ENCODE assay signal across 1 cellular context in the genomic region with DNA sequence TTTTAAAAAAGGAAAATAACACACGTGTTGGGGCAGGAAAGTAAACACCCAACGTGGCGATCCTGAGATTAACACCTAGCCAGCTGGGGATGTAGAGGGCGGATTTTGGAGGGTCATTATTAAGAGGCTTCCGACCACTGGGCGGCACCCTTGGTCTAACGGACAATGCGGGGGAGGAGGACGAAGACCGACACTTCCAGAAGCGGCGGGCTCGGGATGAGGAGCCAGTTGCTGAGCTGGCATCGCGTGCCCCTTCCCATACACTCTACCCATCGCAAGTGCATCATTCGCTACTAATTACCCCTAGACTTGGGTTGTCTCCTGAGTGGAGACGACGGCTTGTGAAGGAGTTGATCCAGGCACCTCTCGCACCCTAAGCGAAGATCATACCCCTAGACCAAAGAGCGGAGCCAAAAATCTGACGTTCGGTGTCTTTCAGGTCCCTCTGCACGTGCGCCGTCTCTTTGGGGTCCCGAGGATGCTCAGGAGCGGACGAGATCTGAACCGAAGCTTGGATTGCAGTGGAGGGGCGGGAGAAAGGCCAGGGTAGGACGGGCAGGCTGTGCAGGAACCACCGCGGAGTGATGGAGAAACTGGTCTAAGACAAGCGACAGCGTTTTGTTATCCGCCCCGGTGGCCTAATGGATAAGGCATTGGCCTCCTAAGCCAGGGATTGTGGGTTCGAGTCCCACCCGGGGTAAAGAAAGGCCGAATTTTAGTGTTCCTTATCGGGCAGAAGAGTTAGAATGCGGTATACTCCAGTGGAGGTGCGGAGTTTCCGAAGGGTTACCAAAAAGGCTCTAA.
A peak's percentile ranks its signal among the peaks of the same experiment; 100 is the strongest.
TF ChIP-seq lines count a peak whose summit lies in the region.

No MANE protein-coding gene starts in this region.

TF ChIP-seq in HepG2, 621 proteins besides CTCF, POLR2A, EP300 and RAD21 (continued from another document and continues in another):
- TF ChIP-seq, protein P1, sequence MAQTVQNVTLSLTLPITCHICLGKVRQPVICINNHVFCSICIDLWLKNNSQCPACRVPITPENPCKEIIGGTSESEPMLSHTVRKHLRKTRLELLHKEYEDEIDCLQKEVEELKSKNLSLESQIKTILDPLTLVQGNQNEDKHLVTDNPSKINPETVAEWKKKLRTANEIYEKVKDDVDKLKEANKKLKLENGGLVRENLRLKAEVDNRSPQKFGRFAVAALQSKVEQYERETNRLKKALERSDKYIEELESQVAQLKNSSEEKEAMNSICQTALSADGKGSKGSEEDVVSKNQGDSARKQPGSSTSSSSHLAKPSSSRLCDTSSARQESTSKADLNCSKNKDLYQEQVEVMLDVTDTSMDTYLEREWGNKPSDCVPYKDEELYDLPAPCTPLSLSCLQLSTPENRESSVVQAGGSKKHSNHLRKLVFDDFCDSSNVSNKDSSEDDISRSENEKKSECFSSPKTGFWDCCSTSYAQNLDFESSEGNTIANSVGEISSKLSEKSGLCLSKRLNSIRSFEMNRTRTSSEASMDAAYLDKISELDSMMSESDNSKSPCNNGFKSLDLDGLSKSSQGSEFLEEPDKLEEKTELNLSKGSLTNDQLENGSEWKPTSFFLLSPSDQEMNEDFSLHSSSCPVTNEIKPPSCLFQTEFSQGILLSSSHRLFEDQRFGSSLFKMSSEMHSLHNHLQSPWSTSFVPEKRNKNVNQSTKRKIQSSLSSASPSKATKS (CRISPR knock-in tag; IDR thresholded peaks at IDR 0.05) = no peak
- TF ChIP-seq, protein P2, sequence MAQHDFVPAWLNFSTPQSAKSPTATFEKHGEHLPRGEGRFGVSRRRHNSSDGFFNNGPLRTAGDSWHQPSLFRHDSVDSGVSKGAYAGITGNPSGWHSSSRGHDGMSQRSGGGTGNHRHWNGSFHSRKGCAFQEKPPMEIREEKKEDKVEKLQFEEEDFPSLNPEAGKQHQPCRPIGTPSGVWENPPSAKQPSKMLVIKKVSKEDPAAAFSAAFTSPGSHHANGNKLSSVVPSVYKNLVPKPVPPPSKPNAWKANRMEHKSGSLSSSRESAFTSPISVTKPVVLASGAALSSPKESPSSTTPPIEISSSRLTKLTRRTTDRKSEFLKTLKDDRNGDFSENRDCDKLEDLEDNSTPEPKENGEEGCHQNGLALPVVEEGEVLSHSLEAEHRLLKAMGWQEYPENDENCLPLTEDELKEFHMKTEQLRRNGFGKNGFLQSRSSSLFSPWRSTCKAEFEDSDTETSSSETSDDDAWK (CRISPR knock-in tag; IDR thresholded peaks at IDR 0.05) = no peak
- TF ChIP-seq SKI (IDR thresholded peaks at IDR 0.05; ENCODE audit: partially characterized antibody) (no peak), ZNF235 (CRISPR knock-in tag; IDR thresholded peaks at IDR 0.05; ENCODE audit: borderline replicate concordance) (no peak), NR3C1 (CRISPR knock-in tag; IDR thresholded peaks at IDR 0.05) (no peak), SMARCE1 (IDR thresholded peaks at IDR 0.05; ENCODE audit: borderline replicate concordance) (no peak), RFX3 (CRISPR knock-in tag; IDR thresholded peaks at IDR 0.05) (peak; percentile 33; the same call in 1 of the 2 replicates), ZNF264 (CRISPR knock-in tag; IDR thresholded peaks at IDR 0.05) (0 out of 2 replicates have a peak, but pooled peaks have one; percentile 47), CCAR2 (optimal IDR thresholded peaks at IDR 0.05; ENCODE audit: low read depth, low read length) (no peak), FIP1L1 (IDR thresholded peaks at IDR 0.05; ENCODE audit: borderline replicate concordance, insufficient read depth, low read depth, low read length) (no peak), ZNF776 (CRISPR knock-in tag; IDR thresholded peaks at IDR 0.05) (0 out of 2 replicates have a peak, but pooled peaks have one; percentile 50), ZNF33A (CRISPR knock-in tag; IDR thresholded peaks at IDR 0.05; ENCODE audit: borderline replicate concordance) (no peak; the same call in 1 of the 2 replicates), GATA4 (IDR thresholded peaks at IDR 0.05; ENCODE audit: borderline replicate concordance, low read depth) (no peak), HNF4G (IDR thresholded peaks at IDR 0.05; ENCODE audit: borderline replicate concordance, low read depth, low read length) (no peak), HNF4G (CRISPR knock-in tag; IDR thresholded peaks at IDR 0.05; ENCODE audit: borderline replicate concordance, low read depth) (0 out of 2 replicates have a peak, but pooled peaks have one; percentile 10), ZNF557 (CRISPR knock-in tag; IDR thresholded peaks at IDR 0.05) (0 out of 2 replicates have a peak, but pooled peaks have one; percentile 27), CBFB (CRISPR knock-in tag; IDR thresholded peaks at IDR 0.05) (peak; percentile 12; the same call in 1 of the 2 replicates), MTA3 (CRISPR knock-in tag; IDR thresholded peaks at IDR 0.05) (no peak), ZNF205 (CRISPR knock-in tag; IDR thresholded peaks at IDR 0.05) (peak; percentile 72; the same call in 1 of the 2 replicates), ZNF549 (CRISPR knock-in tag; IDR thresholded peaks at IDR 0.05) (no peak), ARNT2 (CRISPR knock-in tag; IDR thresholded peaks at IDR 0.05; ENCODE audit: low read depth) (no peak), IRX3 (CRISPR knock-in tag; IDR thresholded peaks at IDR 0.05; ENCODE audit: borderline replicate concordance, low read depth) (no peak), XRCC5 (optimal IDR thresholded peaks at IDR 0.05; ENCODE audit: low read length) (peak; percentile 93), ARID2 (CRISPR knock-in tag; IDR thresholded peaks at IDR 0.05; ENCODE audit: borderline replicate concordance) (no peak), RBAK (CRISPR knock-in tag; IDR thresholded peaks at IDR 0.05) (peak; percentile 25; the same call in 1 of the 2 replicates), ZNF737 (CRISPR knock-in tag; IDR thresholded peaks at IDR 0.05; ENCODE audit: borderline replicate concordance) (no peak; the same call in 1 of the 2 replicates), KLF9 (CRISPR knock-in tag; IDR thresholded peaks at IDR 0.05; ENCODE audit: low read depth) (peak; percentile 67; the same call in 1 of the 2 replicates), SATB2 (CRISPR knock-in tag; IDR thresholded peaks at IDR 0.05) (no peak), ZNF274 (CRISPR knock-in tag; IDR thresholded peaks at IDR 0.05) (peak; percentile 81), BCL6 (CRISPR knock-in tag; IDR thresholded peaks at IDR 0.05) (peak; percentile 60; the same call in 1 of the 2 replicates)
- TF ChIP-seq, protein P3, sequence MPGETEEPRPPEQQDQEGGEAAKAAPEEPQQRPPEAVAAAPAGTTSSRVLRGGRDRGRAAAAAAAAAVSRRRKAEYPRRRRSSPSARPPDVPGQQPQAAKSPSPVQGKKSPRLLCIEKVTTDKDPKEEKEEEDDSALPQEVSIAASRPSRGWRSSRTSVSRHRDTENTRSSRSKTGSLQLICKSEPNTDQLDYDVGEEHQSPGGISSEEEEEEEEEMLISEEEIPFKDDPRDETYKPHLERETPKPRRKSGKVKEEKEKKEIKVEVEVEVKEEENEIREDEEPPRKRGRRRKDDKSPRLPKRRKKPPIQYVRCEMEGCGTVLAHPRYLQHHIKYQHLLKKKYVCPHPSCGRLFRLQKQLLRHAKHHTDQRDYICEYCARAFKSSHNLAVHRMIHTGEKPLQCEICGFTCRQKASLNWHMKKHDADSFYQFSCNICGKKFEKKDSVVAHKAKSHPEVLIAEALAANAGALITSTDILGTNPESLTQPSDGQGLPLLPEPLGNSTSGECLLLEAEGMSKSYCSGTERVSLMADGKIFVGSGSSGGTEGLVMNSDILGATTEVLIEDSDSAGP (CRISPR knock-in tag; IDR thresholded peaks at IDR 0.05; ENCODE audit: borderline replicate concordance) = peak; percentile 61; the same call in 1 of the 2 replicates
- TF ChIP-seq, protein P4, sequence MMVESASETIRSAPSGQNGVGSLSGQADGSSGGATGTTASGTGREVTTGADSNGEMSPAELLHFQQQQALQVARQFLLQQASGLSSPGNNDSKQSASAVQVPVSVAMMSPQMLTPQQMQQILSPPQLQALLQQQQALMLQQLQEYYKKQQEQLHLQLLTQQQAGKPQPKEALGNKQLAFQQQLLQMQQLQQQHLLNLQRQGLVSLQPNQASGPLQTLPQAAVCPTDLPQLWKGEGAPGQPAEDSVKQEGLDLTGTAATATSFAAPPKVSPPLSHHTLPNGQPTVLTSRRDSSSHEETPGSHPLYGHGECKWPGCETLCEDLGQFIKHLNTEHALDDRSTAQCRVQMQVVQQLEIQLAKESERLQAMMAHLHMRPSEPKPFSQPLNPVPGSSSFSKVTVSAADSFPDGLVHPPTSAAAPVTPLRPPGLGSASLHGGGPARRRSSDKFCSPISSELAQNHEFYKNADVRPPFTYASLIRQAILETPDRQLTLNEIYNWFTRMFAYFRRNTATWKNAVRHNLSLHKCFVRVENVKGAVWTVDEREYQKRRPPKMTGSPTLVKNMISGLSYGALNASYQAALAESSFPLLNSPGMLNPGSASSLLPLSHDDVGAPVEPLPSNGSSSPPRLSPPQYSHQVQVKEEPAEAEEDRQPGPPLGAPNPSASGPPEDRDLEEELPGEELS (CRISPR knock-in tag; IDR thresholded peaks at IDR 0.05) = peak; percentile 34
- TF ChIP-seq, protein P5, sequence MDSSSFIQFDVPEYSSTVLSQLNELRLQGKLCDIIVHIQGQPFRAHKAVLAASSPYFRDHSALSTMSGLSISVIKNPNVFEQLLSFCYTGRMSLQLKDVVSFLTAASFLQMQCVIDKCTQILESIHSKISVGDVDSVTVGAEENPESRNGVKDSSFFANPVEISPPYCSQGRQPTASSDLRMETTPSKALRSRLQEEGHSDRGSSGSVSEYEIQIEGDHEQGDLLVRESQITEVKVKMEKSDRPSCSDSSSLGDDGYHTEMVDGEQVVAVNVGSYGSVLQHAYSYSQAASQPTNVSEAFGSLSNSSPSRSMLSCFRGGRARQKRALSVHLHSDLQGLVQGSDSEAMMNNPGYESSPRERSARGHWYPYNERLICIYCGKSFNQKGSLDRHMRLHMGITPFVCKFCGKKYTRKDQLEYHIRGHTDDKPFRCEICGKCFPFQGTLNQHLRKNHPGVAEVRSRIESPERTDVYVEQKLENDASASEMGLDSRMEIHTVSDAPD (CRISPR knock-in tag; IDR thresholded peaks at IDR 0.05) = no peak
- TF ChIP-seq, protein P6, sequence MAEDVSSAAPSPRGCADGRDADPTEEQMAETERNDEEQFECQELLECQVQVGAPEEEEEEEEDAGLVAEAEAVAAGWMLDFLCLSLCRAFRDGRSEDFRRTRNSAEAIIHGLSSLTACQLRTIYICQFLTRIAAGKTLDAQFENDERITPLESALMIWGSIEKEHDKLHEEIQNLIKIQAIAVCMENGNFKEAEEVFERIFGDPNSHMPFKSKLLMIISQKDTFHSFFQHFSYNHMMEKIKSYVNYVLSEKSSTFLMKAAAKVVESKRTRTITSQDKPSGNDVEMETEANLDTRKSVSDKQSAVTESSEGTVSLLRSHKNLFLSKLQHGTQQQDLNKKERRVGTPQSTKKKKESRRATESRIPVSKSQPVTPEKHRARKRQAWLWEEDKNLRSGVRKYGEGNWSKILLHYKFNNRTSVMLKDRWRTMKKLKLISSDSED (CRISPR knock-in tag; IDR thresholded peaks at IDR 0.05) = no peak
- TF ChIP-seq, protein P7, sequence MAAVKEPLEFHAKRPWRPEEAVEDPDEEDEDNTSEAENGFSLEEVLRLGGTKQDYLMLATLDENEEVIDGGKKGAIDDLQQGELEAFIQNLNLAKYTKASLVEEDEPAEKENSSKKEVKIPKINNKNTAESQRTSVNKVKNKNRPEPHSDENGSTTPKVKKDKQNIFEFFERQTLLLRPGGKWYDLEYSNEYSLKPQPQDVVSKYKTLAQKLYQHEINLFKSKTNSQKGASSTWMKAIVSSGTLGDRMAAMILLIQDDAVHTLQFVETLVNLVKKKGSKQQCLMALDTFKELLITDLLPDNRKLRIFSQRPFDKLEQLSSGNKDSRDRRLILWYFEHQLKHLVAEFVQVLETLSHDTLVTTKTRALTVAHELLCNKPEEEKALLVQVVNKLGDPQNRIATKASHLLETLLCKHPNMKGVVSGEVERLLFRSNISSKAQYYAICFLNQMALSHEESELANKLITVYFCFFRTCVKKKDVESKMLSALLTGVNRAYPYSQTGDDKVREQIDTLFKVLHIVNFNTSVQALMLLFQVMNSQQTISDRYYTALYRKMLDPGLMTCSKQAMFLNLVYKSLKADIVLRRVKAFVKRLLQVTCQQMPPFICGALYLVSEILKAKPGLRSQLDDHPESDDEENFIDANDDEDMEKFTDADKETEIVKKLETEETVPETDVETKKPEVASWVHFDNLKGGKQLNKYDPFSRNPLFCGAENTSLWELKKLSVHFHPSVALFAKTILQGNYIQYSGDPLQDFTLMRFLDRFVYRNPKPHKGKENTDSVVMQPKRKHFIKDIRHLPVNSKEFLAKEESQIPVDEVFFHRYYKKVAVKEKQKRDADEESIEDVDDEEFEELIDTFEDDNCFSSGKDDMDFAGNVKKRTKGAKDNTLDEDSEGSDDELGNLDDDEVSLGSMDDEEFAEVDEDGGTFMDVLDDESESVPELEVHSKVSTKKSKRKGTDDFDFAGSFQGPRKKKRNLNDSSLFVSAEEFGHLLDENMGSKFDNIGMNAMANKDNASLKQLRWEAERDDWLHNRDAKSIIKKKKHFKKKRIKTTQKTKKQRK (IDR thresholded peaks at IDR 0.05; ENCODE audit: low read length) = no peak
- TF ChIP-seq, protein P8, sequence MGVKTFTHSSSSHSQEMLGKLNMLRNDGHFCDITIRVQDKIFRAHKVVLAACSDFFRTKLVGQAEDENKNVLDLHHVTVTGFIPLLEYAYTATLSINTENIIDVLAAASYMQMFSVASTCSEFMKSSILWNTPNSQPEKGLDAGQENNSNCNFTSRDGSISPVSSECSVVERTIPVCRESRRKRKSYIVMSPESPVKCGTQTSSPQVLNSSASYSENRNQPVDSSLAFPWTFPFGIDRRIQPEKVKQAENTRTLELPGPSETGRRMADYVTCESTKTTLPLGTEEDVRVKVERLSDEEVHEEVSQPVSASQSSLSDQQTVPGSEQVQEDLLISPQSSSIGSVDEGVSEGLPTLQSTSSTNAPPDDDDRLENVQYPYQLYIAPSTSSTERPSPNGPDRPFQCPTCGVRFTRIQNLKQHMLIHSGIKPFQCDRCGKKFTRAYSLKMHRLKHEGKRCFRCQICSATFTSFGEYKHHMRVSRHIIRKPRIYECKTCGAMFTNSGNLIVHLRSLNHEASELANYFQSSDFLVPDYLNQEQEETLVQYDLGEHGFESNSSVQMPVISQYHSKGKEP (CRISPR knock-in tag; IDR thresholded peaks at IDR 0.05) = no peak
- TF ChIP-seq, protein P9, sequence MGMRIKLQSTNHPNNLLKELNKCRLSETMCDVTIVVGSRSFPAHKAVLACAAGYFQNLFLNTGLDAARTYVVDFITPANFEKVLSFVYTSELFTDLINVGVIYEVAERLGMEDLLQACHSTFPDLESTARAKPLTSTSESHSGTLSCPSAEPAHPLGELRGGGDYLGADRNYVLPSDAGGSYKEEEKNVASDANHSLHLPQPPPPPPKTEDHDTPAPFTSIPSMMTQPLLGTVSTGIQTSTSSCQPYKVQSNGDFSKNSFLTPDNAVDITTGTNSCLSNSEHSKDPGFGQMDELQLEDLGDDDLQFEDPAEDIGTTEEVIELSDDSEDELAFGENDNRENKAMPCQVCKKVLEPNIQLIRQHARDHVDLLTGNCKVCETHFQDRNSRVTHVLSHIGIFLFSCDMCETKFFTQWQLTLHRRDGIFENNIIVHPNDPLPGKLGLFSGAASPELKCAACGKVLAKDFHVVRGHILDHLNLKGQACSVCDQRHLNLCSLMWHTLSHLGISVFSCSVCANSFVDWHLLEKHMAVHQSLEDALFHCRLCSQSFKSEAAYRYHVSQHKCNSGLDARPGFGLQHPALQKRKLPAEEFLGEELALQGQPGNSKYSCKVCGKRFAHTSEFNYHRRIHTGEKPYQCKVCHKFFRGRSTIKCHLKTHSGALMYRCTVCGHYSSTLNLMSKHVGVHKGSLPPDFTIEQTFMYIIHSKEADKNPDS (CRISPR knock-in tag; IDR thresholded peaks at IDR 0.05) = peak; percentile 76; the same call in 1 of the 2 replicates
